In the genomic region with DNA sequence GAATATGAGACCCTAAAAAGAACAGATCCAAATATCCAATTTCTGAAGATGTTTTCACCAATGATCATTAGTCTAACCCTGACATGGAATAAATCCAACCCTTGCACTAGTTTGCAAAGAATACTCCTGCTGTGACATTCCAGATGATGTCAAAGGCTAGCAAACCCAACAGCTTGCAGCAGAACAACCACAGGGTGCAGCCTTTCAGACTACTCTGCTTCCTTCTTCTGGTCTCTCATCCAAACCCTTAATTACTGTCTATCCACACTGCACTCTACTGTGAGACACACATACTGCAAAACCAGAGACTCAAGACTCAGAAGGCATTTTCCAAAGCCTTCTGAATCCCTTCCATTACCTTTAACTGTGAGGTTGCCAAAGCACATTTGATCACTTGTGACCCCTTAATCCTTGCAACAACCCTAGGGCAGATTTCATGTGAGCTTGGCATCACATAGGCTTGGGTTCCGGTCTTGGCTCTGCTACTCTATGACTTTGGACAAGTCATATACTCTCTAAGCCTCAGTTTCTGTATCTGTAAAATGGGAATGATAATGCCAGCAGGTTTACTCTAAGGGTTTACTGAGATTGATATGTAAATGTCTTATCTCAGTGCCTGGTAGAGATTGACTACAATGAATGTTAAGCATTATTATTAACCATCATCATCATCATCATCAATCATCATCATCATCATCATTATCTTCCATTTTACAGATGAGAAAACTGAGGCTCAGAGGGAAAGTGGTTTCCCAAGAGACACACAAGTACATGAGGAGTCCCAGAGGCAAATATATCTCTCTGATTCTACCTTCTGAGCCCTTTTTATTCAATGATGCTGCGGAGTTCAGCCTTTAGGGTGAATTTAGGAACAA, we compare ENCODE assay signal across 1 cellular context.
TF ChIP-seq lines count a peak whose summit lies in the region.

No MANE protein-coding gene starts in this region.

TF ChIP-seq in HEK293, 187 proteins besides CTCF, POLR2A, EP300 and RAD21 (continued from another document):
- TF ChIP-seq, protein P1, sequence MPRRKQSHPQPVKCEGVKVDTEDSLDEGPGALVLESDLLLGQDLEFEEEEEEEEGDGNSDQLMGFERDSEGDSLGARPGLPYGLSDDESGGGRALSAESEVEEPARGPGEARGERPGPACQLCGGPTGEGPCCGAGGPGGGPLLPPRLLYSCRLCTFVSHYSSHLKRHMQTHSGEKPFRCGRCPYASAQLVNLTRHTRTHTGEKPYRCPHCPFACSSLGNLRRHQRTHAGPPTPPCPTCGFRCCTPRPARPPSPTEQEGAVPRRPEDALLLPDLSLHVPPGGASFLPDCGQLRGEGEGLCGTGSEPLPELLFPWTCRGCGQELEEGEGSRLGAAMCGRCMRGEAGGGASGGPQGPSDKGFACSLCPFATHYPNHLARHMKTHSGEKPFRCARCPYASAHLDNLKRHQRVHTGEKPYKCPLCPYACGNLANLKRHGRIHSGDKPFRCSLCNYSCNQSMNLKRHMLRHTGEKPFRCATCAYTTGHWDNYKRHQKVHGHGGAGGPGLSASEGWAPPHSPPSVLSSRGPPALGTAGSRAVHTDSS (tag by site-specific recombination; IDR thresholded peaks at IDR 0.05): peak; percentile 89
- TF ChIP-seq ZNF624 (tag by site-specific recombination; IDR thresholded peaks at IDR 0.05) (no peak), ZIC2 (tag by site-specific recombination; IDR thresholded peaks at IDR 0.05) (peak; percentile 24; the same call in 1 of the 2 replicates), EGR2 (tag by site-specific recombination; IDR thresholded peaks at IDR 0.05; ENCODE audit: low read depth) (no peak)
TF ChIP-seq in HEK293: peak in this region for 2.
